ENCODE assay signal across 19 cellular contexts in genomic region chr6:117928833-117929232, GRCh38.
"Had no signal": no experiment of that assay in that cellular context is flagged by ENCODE, and none has a peak within 500 bp of the region (broad histone marks: within the 10 kb centered on the region; RNA-seq: fewer than 3 reads in every experiment).

No MANE protein-coding gene starts in this region.

- ATAC-seq: esophagus mucosa, heart left ventricle, left colon, left ventricle myocardium superior, pancreas, right cardiac atrium had no signal

- DNase-seq: dorsolateral prefrontal cortex; effector CD8-positive, alpha-beta T cell; heart left ventricle; hippocampal formation; left colon; left ventricle myocardium superior; mesendoderm; naive B cell; occipital lobe; pancreas; right cardiac atrium; small intestine; stimulated activated CD4-positive, alpha-beta T cell treated with anti-CD3 and anti-CD28 coated beads, Interleukin-12 subunit alpha, Interleukin-12 subunit beta, amount 100 ng/mL, for 4 hours; stimulated activated naive CD4-positive, alpha-beta T cell; stomach; substantia nigra; transverse colon had no signal

- H3K36me3 ChIP-seq: heart left ventricle, pancreas, stomach, thoracic aorta, transverse colon had no signal

- H3K4me1 ChIP-seq: heart left ventricle, pancreas, stomach, transverse colon had no signal

- H3K27ac ChIP-seq: heart left ventricle, pancreas, stomach, thoracic aorta, transverse colon had no signal

- H3K4me3 ChIP-seq: dorsolateral prefrontal cortex, heart left ventricle, pancreas, stomach, thoracic aorta, transverse colon had no signal

- H3K9me3 ChIP-seq: pancreas, thoracic aorta had no signal
